8 cellular contexts compared by ENCODE assay signal in the genomic region with DNA sequence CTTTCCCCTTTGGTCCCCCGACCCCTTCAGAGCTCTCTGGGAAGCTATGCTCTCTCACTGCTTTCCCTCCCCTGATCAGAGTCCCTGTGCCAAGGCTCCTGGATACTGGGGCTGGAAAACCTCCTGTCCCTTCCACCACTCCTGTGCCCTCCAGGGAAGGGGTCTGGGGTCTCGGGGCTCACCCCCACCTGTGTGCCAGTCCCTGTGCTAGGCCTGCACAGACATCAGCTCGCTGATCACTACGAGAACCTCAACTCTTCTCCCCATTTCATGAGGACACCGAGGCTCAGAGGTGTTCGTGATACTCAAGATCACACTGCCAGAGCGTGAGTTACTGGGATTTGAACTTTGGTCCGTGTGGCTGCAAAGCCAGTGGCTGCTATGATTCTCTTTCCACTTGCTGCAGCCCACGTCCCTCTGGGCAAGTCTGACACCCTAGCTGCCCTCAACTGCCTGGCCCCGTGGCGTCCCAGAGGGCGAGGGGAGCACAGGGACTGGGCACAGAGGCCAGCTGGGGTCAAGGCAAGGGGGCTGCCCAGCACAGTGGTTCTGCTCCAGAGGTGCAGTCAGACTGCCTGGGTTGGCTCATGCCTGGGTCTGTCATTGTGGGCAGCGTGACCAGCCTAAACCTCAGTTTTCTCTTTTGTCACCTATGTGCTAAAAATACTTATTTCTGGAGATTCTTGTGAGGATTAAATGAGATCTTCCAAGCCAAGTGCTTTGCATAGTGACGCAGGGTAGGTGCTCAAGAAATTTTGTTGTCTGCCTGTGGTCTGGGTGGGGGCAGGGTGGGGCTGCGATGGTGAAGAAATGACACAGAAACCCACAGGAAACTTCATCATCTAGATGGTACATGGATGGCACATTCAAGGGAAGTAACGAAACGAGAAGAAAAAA. TPM values are rescaled to one million over a fixed set of nuclear protein-coding genes. Genes with fewer than 3 reads are reported as not detected.
DNase-seq lines count a peak whose midpoint lies in the region; ATAC-seq and TF ChIP-seq lines count a peak whose summit lies in the region.

No MANE protein-coding gene starts in this region.

- intact Hi-C loops in activated CD4-positive, alpha-beta T cell treated with anti-CD3 and anti-CD28 coated beads, Interleukin-2, amount 10 ng/mL, durations not matched to agents 24 days and 14 days (cut with micrococcal nuclease) = no loop called here

- peak; percentile 59 for DNase-seq in DND-41
- peak; percentile 80 for DNase-seq in activated CD4-positive, alpha-beta T cell treated with anti-CD3 and anti-CD28 coated beads, Interleukin-2, amount 10 ng/mL, durations not matched to agents 24 days and 14 days
- peak; percentile 75 for DNase-seq in stimulated activated CD4-positive, alpha-beta T cell treated with anti-CD3 and anti-CD28 coated beads, Interleukin-15, amount 100 ng/mL, for 24 hours
- DNase-seq in GM10266 (ENCODE audit: extremely low spot score) = no peak
- no peak for DNase-seq in NCI-H510A treated with DMSO at 0.1 percent for 48 hours (lab: John Stamatoyannopoulos, UW)

- peaks cover 39% of the 10 kb centered on the region for H3K4me1 Mint-ChIP-seq in activated CD4-positive, alpha-beta T cell treated with anti-CD3 and anti-CD28 coated beads, Interleukin-2, amount 10 ng/mL, durations not matched to agents 24 days and 14 days

- H3K4me2 ChIP-seq in DND-41 (ENCODE audit: insufficient read depth, low read length) = no peak overlapping the region

- H3K79me2 ChIP-seq in DND-41 (ENCODE audit: insufficient read depth, low read length) = no peaks in the 10 kb centered on the region

- 0 out of 2 replicates have a peak, but pooled peaks cover 4% of the 10 kb centered on the region for H4K20me1 ChIP-seq in DND-41 (ENCODE audit: insufficient read depth, low read length)

- H3K36me3 ChIP-seq in DND-41 (ENCODE audit: insufficient read depth, low read length) (no peaks in the 10 kb centered on the region), duodenal mucosa (ENCODE audit: control insufficient read depth in 1 of 2, insufficient read depth in 2 of 2, low read length in 2 of 2) (no peaks in the 10 kb centered on the region)

- H3K4me1 ChIP-seq in DND-41 (ENCODE audit: insufficient read depth, low read length) = peaks cover 11% of the 10 kb centered on the region
- peaks cover 27 to 29% of the 10 kb centered on the region in 2 donors for H3K4me1 ChIP-seq in duodenal mucosa (ENCODE audit: control insufficient read depth in 1 of 2, insufficient read depth in 2 of 2, low read length in 2 of 2)

- peak overlapping the region; percentile 45 for H3K27ac Mint-ChIP-seq in activated CD4-positive, alpha-beta T cell treated with anti-CD3 and anti-CD28 coated beads, Interleukin-2, amount 10 ng/mL, durations not matched to agents 24 days and 14 days

- no peak overlapping the region for H2AFZ ChIP-seq in DND-41 (ENCODE audit: low read depth, low read length)

- no peaks in the 10 kb centered on the region for H3K27me3 Mint-ChIP-seq in activated CD4-positive, alpha-beta T cell treated with anti-CD3 and anti-CD28 coated beads, Interleukin-2, amount 10 ng/mL, durations not matched to agents 24 days and 14 days

- no peaks in the 10 kb centered on the region for H3K36me3 Mint-ChIP-seq in activated CD4-positive, alpha-beta T cell treated with anti-CD3 and anti-CD28 coated beads, Interleukin-2, amount 10 ng/mL, durations not matched to agents 24 days and 14 days (ENCODE audit: low read depth)

- H3K27ac ChIP-seq in DND-41 (ENCODE audit: low read length) (no peak overlapping the region), duodenal mucosa (ENCODE audit: low read depth, low read length) (peak overlapping the region; percentile 43)

- H3K9ac ChIP-seq in DND-41 (ENCODE audit: low read depth, low read length) (no peak overlapping the region), duodenal mucosa (ENCODE audit: low read depth in 1 of 2, low read length in 2 of 2) (peak overlapping the region; percentile 68 to 70)

- H3K27me3 ChIP-seq in DND-41 (ENCODE audit: insufficient read depth, low read length, poor library complexity) (peaks cover 6% of the 10 kb centered on the region), duodenal mucosa (ENCODE audit: control insufficient read depth in 1 of 2, insufficient read depth in 2 of 2, low read length in 2 of 2) (no peaks in the 10 kb centered on the region)

- H3K9me3 Mint-ChIP-seq in activated CD4-positive, alpha-beta T cell treated with anti-CD3 and anti-CD28 coated beads, Interleukin-2, amount 10 ng/mL, durations not matched to agents 24 days and 14 days = no peaks in the 10 kb centered on the region

- ATAC-seq in DND-41 (ENCODE audit: insufficient read depth, low read depth) (peak; percentile 86), HG02588 (IDR thresholded peaks at IDR 0.05; ENCODE audit: unreplicated experiment) (no peak), GM21390 (IDR thresholded peaks at IDR 0.05; ENCODE audit: unreplicated experiment) (no peak)

- H3K4me3 Mint-ChIP-seq in activated CD4-positive, alpha-beta T cell treated with anti-CD3 and anti-CD28 coated beads, Interleukin-2, amount 10 ng/mL, durations not matched to agents 24 days and 14 days = peak overlapping the region; percentile 48

- H3K4me3 ChIP-seq in DND-41 (ENCODE audit: low read depth in 1 of 2, low read length in 2 of 2) (no peak overlapping the region), duodenal mucosa (ENCODE audit: low read depth in 1 of 2, low read length in 2 of 2) (peak overlapping the region; percentile 31 to 40)

- H3K9me3 ChIP-seq in DND-41 (ENCODE audit: insufficient read depth, low read length, severe bottlenecking) (no peaks in the 10 kb centered on the region), duodenal mucosa (ENCODE audit: control insufficient read depth in 1 of 2, low read length in 2 of 2) (no peaks in the 10 kb centered on the region)

- no peak for TF ChIP-seq CTCF in DND-41 (IDR thresholded peaks at IDR 0.05; ENCODE audit: borderline replicate concordance, extremely low read depth, low read length, poor library complexity, severe bottlenecking)
- no peak for TF ChIP-seq CTCF in GM10266 (IDR thresholded peaks at IDR 0.05; ENCODE audit: control insufficient read depth, insufficient read depth, low read depth, missing control alignments)

RNA-seq across cellular contexts. Expression of a gene that starts 43.9 kb away (rescaled TPM):
- 29.0 and 30.1 TPM in 2 replicates for total RNA-seq in activated CD4-positive, alpha-beta T cell treated with anti-CD3 and anti-CD28 coated beads, Interleukin-2, amount 10 ng/mL, durations not matched to agents 24 days and 14 days

Comparison
In these comparisons a context has a peak if more than half of its experiments do, and no peak if none do; other contexts are left out.
1. DNase-seq: peak in DND-41 (single experiment), activated CD4-positive, alpha-beta T cell treated with anti-CD3 and anti-CD28 coated beads, Interleukin-2, amount 10 ng/mL, durations not matched to agents 24 days and 14 days (single experiment) and stimulated activated CD4-positive, alpha-beta T cell treated with anti-CD3 and anti-CD28 coated beads, Interleukin-15, amount 100 ng/mL, for 24 hours (single experiment); none in GM10266 (single experiment) and NCI-H510A treated with DMSO at 0.1 percent for 48 hours (single experiment).
2. H3K4me3 ChIP-seq: peak in duodenal mucosa (2 of 2); none in DND-41 (0 of 2).